ENCODE assay signal across 17 cellular contexts in genomic region chr7:156475179-156475578, GRCh38.
DNase-seq lines count a peak whose midpoint lies in the region; ATAC-seq and TF ChIP-seq lines count a peak whose summit lies in the region.
"Had no signal": no experiment of that assay in that cellular context is flagged by ENCODE, and none has a peak within 500 bp of the region (broad histone marks: within the 10 kb centered on the region; RNA-seq: fewer than 3 reads in every experiment).

No MANE protein-coding gene starts in this region.

- TF ChIP-seq POLR2A in gastroesophageal sphincter (IDR thresholded peaks at IDR 0.05) = no peak

- no peak for TF ChIP-seq CTCF in right atrium auricular region (IDR thresholded peaks at IDR 0.05)
- TF ChIP-seq CTCF in gastroesophageal sphincter (IDR thresholded peaks at IDR 0.05) = no peak

- H3K27me3 ChIP-seq in right atrium auricular region = no peaks in the 10 kb centered on the region
- peaks cover 10% of the 10 kb centered on the region for H3K27me3 ChIP-seq in gastroesophageal sphincter
- H3K27me3 ChIP-seq: foreskin keratinocyte had no signal

- DNase-seq in right atrium auricular region (ENCODE audit: low spot score) = peak; percentile 48
- no peak for DNase-seq in Right ventricle myocardium inferior (ENCODE audit: missing footprints)
- DNase-seq in MV-4-11 (lab: John Stamatoyannopoulos, UW) = peak; percentile 90
- peak; percentile 22 for DNase-seq in ureter (ENCODE audit: low spot score)
- no peak for DNase-seq in HuH-7 (ENCODE audit: low spot score)
- DNase-seq: activated B cell treated with CpG ODN at 0.5 μM for 24 hours; activated effector memory CD4-positive, alpha-beta T cell treated with anti-CD3 and anti-CD28 coated beads, Interleukin-2, amount 50 U/mL, for 16 hours; foreskin keratinocyte; KG1; NCI-H1436; small intestine; stimulated activated naive B cell treated with anti-CD40 and anti-IgM and Interleukin-4, amounts not matched to agents 10 μg/mL and 1 μg/mL and 100 μg/mL, for 72 hours; T-helper 1 cell had no signal

- H3K4me1 ChIP-seq in right atrium auricular region (no peaks in the 10 kb centered on the region), gastroesophageal sphincter (peaks cover 0 to 8% (median 3%) of the 10 kb centered on the region in 3 donors)
- H3K4me1 ChIP-seq: foreskin keratinocyte, parathyroid adenoma had no signal

- no peak overlapping the region for H3K27ac ChIP-seq in right atrium auricular region
- no peak overlapping the region for H3K27ac ChIP-seq in gastroesophageal sphincter
- H3K27ac ChIP-seq: foreskin keratinocyte, parathyroid adenoma had no signal

- no CpG with 5 or more reads among the region's 6 CpGs for WGBS in gastroesophageal sphincter (ENCODE audit: low coverage in 1 of 2), 2 donors

- H3K9me3 ChIP-seq in right atrium auricular region (no peaks in the 10 kb centered on the region), gastroesophageal sphincter (no peaks in the 10 kb centered on the region)

- ATAC-seq in Right ventricle myocardium inferior (no peak), gastroesophageal sphincter (peak; percentile 19), HG03354 (IDR thresholded peaks at IDR 0.05; ENCODE audit: poor library complexity, severe bottlenecking, unreplicated experiment) (no peak), GM21367 (IDR thresholded peaks at IDR 0.05; ENCODE audit: unreplicated experiment) (no peak)
- ATAC-seq: foreskin keratinocyte; stimulated activated naive B cell treated with anti-CD40 and anti-IgM and Interleukin-4, amounts not matched to agents 10 μg/mL and 1 μg/mL and 100 μg/mL, for 72 hours had no signal

- H3K4me3 ChIP-seq in right atrium auricular region = no peak overlapping the region
- H3K4me3 ChIP-seq in gastroesophageal sphincter = no peak overlapping the region

- H3K36me3 ChIP-seq in right atrium auricular region (no peaks in the 10 kb centered on the region), gastroesophageal sphincter (peaks cover 0 to 8% of the 10 kb centered on the region in 2 donors)

- intact Hi-C loops in Right ventricle myocardium inferior (cut with DNase I) = no loop called here

- TF ChIP-seq EP300 in gastroesophageal sphincter (IDR thresholded peaks at IDR 0.05) = no peak

Comparison
In these comparisons a context has a peak if more than half of its experiments do, and no peak if none do; other contexts are left out.
1. DNase-seq: peak in right atrium auricular region (single experiment), MV-4-11 (single experiment) and ureter (single experiment); none in Right ventricle myocardium inferior (single experiment) and HuH-7 (single experiment).